In the genomic region with DNA sequence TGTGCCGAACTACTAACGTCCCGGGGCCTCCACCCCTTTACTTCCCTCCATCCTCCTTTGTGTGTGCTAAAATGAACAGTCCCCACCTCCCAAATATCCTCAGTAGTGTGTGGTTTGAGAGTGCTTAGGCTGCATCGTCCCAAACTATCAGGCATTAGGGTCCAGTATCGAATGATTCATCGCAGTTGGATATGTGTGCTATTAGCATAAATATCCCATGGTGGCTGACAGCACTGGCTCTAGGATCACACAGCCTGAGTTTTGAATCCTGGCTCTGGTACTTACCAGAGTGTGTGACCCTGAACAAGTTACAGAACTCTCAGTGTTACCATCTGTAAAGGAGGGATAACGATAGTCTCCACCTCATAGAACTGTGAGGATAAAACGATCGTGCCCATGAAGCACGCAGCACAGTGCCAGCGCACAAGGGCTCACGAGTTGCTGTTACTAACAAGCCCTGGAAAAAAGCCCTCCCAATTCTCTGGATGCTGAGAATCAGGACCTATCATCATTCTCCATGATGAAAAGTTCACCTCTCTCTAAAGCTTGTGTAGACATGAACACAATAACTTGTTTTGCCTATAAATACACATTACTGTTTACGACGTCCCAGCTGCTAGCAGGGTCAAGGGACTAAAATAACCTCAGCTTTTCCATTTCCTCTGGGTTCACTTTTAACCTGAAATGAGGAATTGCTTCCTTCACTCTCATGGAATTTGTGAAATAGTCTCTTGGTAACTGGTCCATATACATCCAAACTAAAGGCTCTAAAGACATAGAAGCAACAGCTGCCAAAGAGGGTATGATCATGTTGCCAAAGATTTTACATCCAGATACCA, we compare ENCODE assay signal across 9 cellular contexts. TPM values are rescaled to one million over a fixed set of nuclear protein-coding genes. Genes with fewer than 3 reads are reported as not detected.
DNase-seq lines count a peak whose midpoint lies in the region; ATAC-seq and TF ChIP-seq lines count a peak whose summit lies in the region.
"Had no signal": no experiment of that assay in that cellular context is flagged by ENCODE, and none has a peak within 500 bp of the region (broad histone marks: within the 10 kb centered on the region; RNA-seq: fewer than 3 reads in every experiment).

No MANE protein-coding gene starts in this region.

- H3K9ac ChIP-seq in endodermal cell (ENCODE audit: extremely low read depth, low read length, poor library complexity, severe bottlenecking) = no peak overlapping the region
- no peak overlapping the region for H3K9ac ChIP-seq in mucosa of rectum (ENCODE audit: low read depth in 1 of 2, low read length in 2 of 2)
- H3K9ac ChIP-seq in MM.1S (ENCODE audit: low read length) = no peak overlapping the region

- no peaks in the 10 kb centered on the region for H3K27me3 Mint-ChIP-seq in endodermal cell (ENCODE audit: insufficient read depth)

- H4K20me1 ChIP-seq in MM.1S (ENCODE audit: insufficient read depth, low read length) = no peaks in the 10 kb centered on the region

- intact Hi-C loops in Panc1 (cut with micrococcal nuclease; ENCODE audit: unreplicated experiment) = no loop called here
- intact Hi-C loops in thyroid gland (cut with DNase I) = no loop called here

- POLR2A ChIA-PET in Panc1 (lab: Charles Lee) = no interaction called here

- H3K9me3 ChIP-seq in Panc1 (ENCODE audit: control insufficient read depth, insufficient read depth, low read depth, low read length) (no peaks in the 10 kb centered on the region), endodermal cell (ENCODE audit: control insufficient read depth, low read length) (peaks cover 6% of the 10 kb centered on the region), mucosa of rectum (ENCODE audit: control insufficient read depth in 2 of 2, low read length in 2 of 2) (no peaks in the 10 kb centered on the region), thyroid gland (no peaks in the 10 kb centered on the region), MM.1S (replicated peaks; ENCODE audit: insufficient read depth, low read length) (no peaks in the 10 kb centered on the region; the same call in 1 of the 2 replicates)

- ATAC-seq in Panc1 = 0 out of 2 replicates have a peak, but pooled peaks have one; percentile 17
- no peak for ATAC-seq in HG02970 (IDR thresholded peaks at IDR 0.05; ENCODE audit: low FRiP score, unreplicated experiment)

- no peak for DNase-seq in Panc1 (ENCODE audit: low read depth, low spot score)
- DNase-seq in endodermal cell = peak; percentile 40
- DNase-seq in thyroid gland = no peak
- DNase-seq in mucosa of gallbladder (ENCODE audit: low spot score) = no peak
- DNase-seq in MM.1S = no peak
- no peak for DNase-seq in RKO (ENCODE audit: low spot score)
- DNase-seq: GOT3 had no signal

- no peak overlapping the region for H3K4me3 Mint-ChIP-seq in endodermal cell

- no TSS peak for BruUV-seq in Panc1 (replicated peaks; lab: Mats Ljungman, UMichigan)

- TF ChIP-seq POLR2A in thyroid gland (IDR thresholded peaks at IDR 0.05) = no peak

- WGBS in endodermal cell (ENCODE audit: insufficient coverage in 1 of 2, insufficient read length in 1 of 2), 2 experiments = 84 to 86% methylated on average over 11 to 14 of the region's 14 CpGs
- WGBS in thyroid gland, 2 donors = 61 to 74% methylated on average over 14 of the region's 14 CpGs

- no peak overlapping the region for H2AFZ ChIP-seq in MM.1S (ENCODE audit: low read length)

- CTCF ChIA-PET in Panc1 (lab: Charles Lee) = no interaction called here

- no peak overlapping the region for H3K4me2 ChIP-seq in MM.1S (ENCODE audit: low read depth, low read length)

- peak overlapping the region; percentile 98 for H3K27ac Mint-ChIP-seq in endodermal cell

- H3K4me3 ChIP-seq in Panc1 (ENCODE audit: low read depth in 2 of 2, low read length in 2 of 2) = no peak overlapping the region
- no peak overlapping the region for H3K4me3 ChIP-seq in endodermal cell (ENCODE audit: low read length)
- no peak overlapping the region for H3K4me3 ChIP-seq in mucosa of rectum (ENCODE audit: low read length in 2 of 2)
- H3K4me3 ChIP-seq in thyroid gland (replicated peaks in 1 of 3) = no peak overlapping the region
- no peak overlapping the region for H3K4me3 ChIP-seq in MM.1S (ENCODE audit: low read length)

- peaks cover 16% of the 10 kb centered on the region for H3K9me3 Mint-ChIP-seq in endodermal cell

- H3K36me3 Mint-ChIP-seq in endodermal cell (ENCODE audit: low read depth) = peaks cover 30% of the 10 kb centered on the region

- H3K79me2 ChIP-seq in MM.1S (ENCODE audit: low read length) = peaks cover 69% of the 10 kb centered on the region

- H3K27me3 ChIP-seq in Panc1 (ENCODE audit: control insufficient read depth, insufficient read depth, low read length) = no peaks in the 10 kb centered on the region
- no peaks in the 10 kb centered on the region for H3K27me3 ChIP-seq in endodermal cell (ENCODE audit: control insufficient read depth, insufficient read depth, low read length, poor library complexity, severe bottlenecking)
- no peaks in the 10 kb centered on the region for H3K27me3 ChIP-seq in mucosa of rectum (ENCODE audit: control insufficient read depth in 2 of 2, insufficient read depth in 2 of 2, low read length in 2 of 2)
- H3K27me3 ChIP-seq in thyroid gland = no peaks in the 10 kb centered on the region
- H3K27me3 ChIP-seq in MM.1S (replicated peaks; ENCODE audit: insufficient read depth, low read length) = no peaks in the 10 kb centered on the region

- H3F3A ChIP-seq in MM.1S (ENCODE audit: insufficient read depth, low read length) = no peaks in the 10 kb centered on the region

- H3K27ac ChIP-seq in Panc1 (ENCODE audit: low read length) (peak overlapping the region; percentile 96), endodermal cell (ENCODE audit: low read depth, low read length) (peak overlapping the region; percentile 93), mucosa of rectum (ENCODE audit: low read depth in 2 of 2, low read length in 2 of 2) (peak overlapping the region; percentile 46 to 56), thyroid gland (peak overlapping the region; percentile 62 to 94 (median 76)), MM.1S (ENCODE audit: low read length) (no peak overlapping the region)

- H3K9me2 ChIP-seq in MM.1S (replicated peaks; ENCODE audit: insufficient read depth, low read length) = no peaks in the 10 kb centered on the region

- H3K36me3 ChIP-seq in Panc1 (ENCODE audit: control insufficient read depth, insufficient read depth, low read length) (no peaks in the 10 kb centered on the region), endodermal cell (ENCODE audit: control insufficient read depth, insufficient read depth, low read length) (peaks cover 3% of the 10 kb centered on the region), mucosa of rectum (ENCODE audit: control insufficient read depth in 2 of 2, insufficient read depth in 2 of 2, low read length in 2 of 2) (no peaks in the 10 kb centered on the region), thyroid gland (no peaks in the 10 kb centered on the region), MM.1S (replicated peaks; ENCODE audit: insufficient read depth, low read length) (no peaks in the 10 kb centered on the region)

- peaks cover 57% of the 10 kb centered on the region for H3K4me1 Mint-ChIP-seq in endodermal cell

- H3K4me1 ChIP-seq in Panc1 (ENCODE audit: control insufficient read depth, insufficient read depth, low read length) = peaks cover 73% of the 10 kb centered on the region
- H3K4me1 ChIP-seq in endodermal cell (ENCODE audit: control insufficient read depth, insufficient read depth, low read length) = peaks cover 39% of the 10 kb centered on the region
- H3K4me1 ChIP-seq in mucosa of rectum (ENCODE audit: control insufficient read depth in 2 of 2, insufficient read depth in 2 of 2, low read length in 2 of 2) = peaks cover 10 to 18% of the 10 kb centered on the region in 2 donors
- peaks cover 52 to 81% of the 10 kb centered on the region in 2 donors for H3K4me1 ChIP-seq in thyroid gland
- no peaks in the 10 kb centered on the region for H3K4me1 ChIP-seq in MM.1S (ENCODE audit: low read length)

- in situ Hi-C loops in Panc1 (cut with HindIII; ENCODE audit: low pct_unique_long_range_greater_than_20kb, low sequenced_read_pairs) = no loop called here

- TF ChIP-seq CTCF in Panc1 (IDR thresholded peaks at IDR 0.05) (no peak), endodermal cell (conservative IDR thresholded peaks at IDR 0.05) (no peak), thyroid gland (IDR thresholded peaks at IDR 0.05) (no peak), MM.1S (IDR thresholded peaks at IDR 0.05; ENCODE audit: low read length) (no peak)

RNA-seq across cellular contexts. Expression of a gene that starts 51.0 kb away (rescaled TPM):
- total RNA-seq in Panc1 (2021; ENCODE audit: unreplicated experiment) (66.0 TPM), endodermal cell (10 to 100 TPM; 47.5 to 49.7 TPM), thyroid gland (100 to 1,000 TPM in 3 of 4 donors, 10 to 100 TPM in 1; 96.0 to 142 (median 131) TPM), mucosa of gallbladder (94.2 TPM)
- polyA plus RNA-seq in Panc1 (2012; ENCODE audit: insufficient read length) = 61.2 TPM
- polyA plus RNA-seq in endodermal cell (2013, experiment 1 of 2) = 77.0 TPM
- polyA plus RNA-seq in endodermal cell (2013, experiment 2 of 2) = 77.0 TPM
